ENCODE assay signal across 1 cellular context in the genomic region with DNA sequence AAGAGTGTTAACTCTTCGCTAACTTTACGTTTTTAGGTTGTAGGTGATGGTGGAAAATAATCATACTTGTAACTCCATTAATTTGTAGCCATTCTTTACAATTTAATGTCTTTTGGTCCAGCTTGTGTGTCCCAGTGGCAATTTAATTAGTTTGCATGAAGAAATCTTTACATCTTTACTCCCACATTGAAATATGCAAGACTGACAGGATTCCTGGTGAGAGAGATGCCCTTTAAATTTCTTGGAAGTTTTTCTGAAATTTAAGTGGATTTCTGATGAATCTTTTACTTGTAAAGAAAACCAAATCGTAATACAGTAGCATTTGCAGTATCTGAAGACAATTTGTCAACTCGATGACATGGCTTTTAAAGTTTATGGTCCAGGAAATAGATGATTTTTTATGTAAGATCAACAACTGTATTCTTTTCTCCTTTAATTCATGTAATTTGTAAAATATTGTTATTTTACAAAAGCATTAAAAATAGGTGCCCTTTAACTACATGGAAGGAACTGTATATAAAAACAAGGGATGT.
TF ChIP-seq lines count a peak whose summit lies in the region.

No MANE protein-coding gene starts in this region.

TF ChIP-seq in IMR-90, 13 proteins besides CTCF, POLR2A, EP300 and RAD21:
- TF ChIP-seq, protein P1, sequence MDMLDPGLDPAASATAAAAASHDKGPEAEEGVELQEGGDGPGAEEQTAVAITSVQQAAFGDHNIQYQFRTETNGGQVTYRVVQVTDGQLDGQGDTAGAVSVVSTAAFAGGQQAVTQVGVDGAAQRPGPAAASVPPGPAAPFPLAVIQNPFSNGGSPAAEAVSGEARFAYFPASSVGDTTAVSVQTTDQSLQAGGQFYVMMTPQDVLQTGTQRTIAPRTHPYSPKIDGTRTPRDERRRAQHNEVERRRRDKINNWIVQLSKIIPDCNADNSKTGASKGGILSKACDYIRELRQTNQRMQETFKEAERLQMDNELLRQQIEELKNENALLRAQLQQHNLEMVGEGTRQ (IDR thresholded peaks at IDR 0.05; ENCODE audit: low read depth, low read length) = no peak
- no peak for TF ChIP-seq CEBPB (IDR thresholded peaks at IDR 0.05; ENCODE audit: low read depth, low read length)
